Comparison of ENCODE assay signal across 11 cellular contexts in genomic region chr9:80020530-80020929, GRCh38.
"Had no signal": no experiment of that assay in that cellular context is flagged by ENCODE, and none has a peak within 500 bp of the region (broad histone marks: within the 10 kb centered on the region; RNA-seq: fewer than 3 reads in every experiment).

No MANE protein-coding gene starts in this region.

- H3K4me1 Mint-ChIP-seq: neural progenitor cell; stimulated activated effector memory CD8-positive, alpha-beta T cell treated with anti-CD3 and anti-CD28 coated beads, Interleukin-12 subunit alpha, Interleukin-12 subunit beta, amount 100 ng/mL, for 72 hours had no signal

- H3K9me3 Mint-ChIP-seq: activated CD8-positive, alpha-beta T cell treated with anti-CD3 and anti-CD28 coated beads for 36 hours; stimulated activated effector memory CD8-positive, alpha-beta T cell treated with anti-CD3 and anti-CD28 coated beads, Interleukin-12 subunit alpha, Interleukin-12 subunit beta, amount 100 ng/mL, for 72 hours had no signal

- H3K9me3 ChIP-seq: ovary, right atrium auricular region had no signal

- H3K36me3 ChIP-seq: cardiac muscle cell, neural progenitor cell, ovary, right atrium auricular region had no signal

- H3K4me1 ChIP-seq: neural progenitor cell, right atrium auricular region had no signal

- H3K27me3 ChIP-seq: neural progenitor cell, ovary, right atrium auricular region had no signal

- H3K27ac ChIP-seq: cardiac muscle cell, neural progenitor cell, ovary, right atrium auricular region, skin epidermis had no signal

- H3K36me3 Mint-ChIP-seq: neural progenitor cell; stimulated activated effector memory CD8-positive, alpha-beta T cell treated with anti-CD3 and anti-CD28 coated beads, Interleukin-12 subunit alpha, Interleukin-12 subunit beta, amount 100 ng/mL, for 72 hours had no signal

- H3K27me3 Mint-ChIP-seq: activated CD8-positive, alpha-beta T cell treated with anti-CD3 and anti-CD28 coated beads for 36 hours had no signal

- DNase-seq: activated CD8-positive, alpha-beta T cell treated with anti-CD3 and anti-CD28 coated beads for 36 hours; activated naive CD4-positive, alpha-beta T cell treated with Interleukin-2 at 50 U/mL for 16 hours; hippocampal formation; midbrain; ovary had no signal

- ATAC-seq: activated CD8-positive, alpha-beta T cell treated with anti-CD3 and anti-CD28 coated beads for 36 hours; esophagus mucosa; stimulated activated effector memory CD8-positive, alpha-beta T cell treated with anti-CD3 and anti-CD28 coated beads, Interleukin-12 subunit alpha, Interleukin-12 subunit beta, amount 100 ng/mL, for 72 hours had no signal

- H3K27ac Mint-ChIP-seq: activated CD8-positive, alpha-beta T cell treated with anti-CD3 and anti-CD28 coated beads for 36 hours; neural progenitor cell; stimulated activated effector memory CD8-positive, alpha-beta T cell treated with anti-CD3 and anti-CD28 coated beads, Interleukin-12 subunit alpha, Interleukin-12 subunit beta, amount 100 ng/mL, for 72 hours had no signal

- H3K4me3 Mint-ChIP-seq: activated CD8-positive, alpha-beta T cell treated with anti-CD3 and anti-CD28 coated beads for 36 hours; neural progenitor cell; stimulated activated effector memory CD8-positive, alpha-beta T cell treated with anti-CD3 and anti-CD28 coated beads, Interleukin-12 subunit alpha, Interleukin-12 subunit beta, amount 100 ng/mL, for 72 hours had no signal

- H3K4me3 ChIP-seq: cardiac muscle cell, neural progenitor cell, ovary, right atrium auricular region, skin epidermis had no signal
